In genomic region chr19:17332677-17333581, GRCh38 we compare ENCODE assay signal across 9 cellular contexts. TPM values are rescaled to one million over a fixed set of nuclear protein-coding genes. Genes with fewer than 3 reads are reported as not detected.
A peak's percentile ranks its signal among the peaks of the same experiment; 100 is the strongest.
DNase-seq lines count a peak whose midpoint lies in the region; TF ChIP-seq lines count a peak whose summit lies in the region.
"Had no signal": no experiment of that assay in that cellular context is flagged by ENCODE, and none has a peak within 500 bp of the region (broad histone marks: within the 10 kb centered on the region; RNA-seq: fewer than 3 reads in every experiment).

No MANE protein-coding gene starts in this region.

- H3K36me3 ChIP-seq in BLaER1 treated with 17β-estradiol and CSF1 and Interleukin-3, amounts not matched to agents 10 nM and 100 nM, result peaks cover 7 to 35% (median 12%) of the 10 kb centered on the region in 11 experiments; a peak in 18 of 22 replicates
- H3K36me3 ChIP-seq in mammary epithelial cell (ENCODE audit: insufficient read depth, low read length) (no peaks in the 10 kb centered on the region), trophoblast cell (ENCODE audit: control insufficient read depth in 1 of 2, insufficient read depth in 2 of 2, low read length in 2 of 2) (peaks cover 2 to 10% of the 10 kb centered on the region in 2 experiments), ascending aorta (no peaks in the 10 kb centered on the region)

- CTCF ChIA-PET in mammary epithelial cell (lab: Charles Lee; ENCODE audit: low non-redundant PET), result interaction anchor here (0.5 to 0.6 kb wide), 3 partner anchors 29 to 43 kb away, joined by 3 to 4 read pairs (median 3); partner anchors contain the start of gene ABHD8

- H3K4me3 ChIP-seq in BLaER1 treated with 17β-estradiol and CSF1 and Interleukin-3, amounts not matched to agents 10 nM and 100 nM, result no peak overlapping the region
- H3K4me3 ChIP-seq in GM12865 (ENCODE audit: low read depth, low read length) (no peak overlapping the region), mammary epithelial cell (replicated peaks in 1 of 3; ENCODE audit: insufficient read depth in 1 of 3, low read depth in 2 of 3, low read length in 3 of 3) (no peak overlapping the region), trophoblast cell (ENCODE audit: low read depth, low read length) (peak overlapping the region; percentile 7), ascending aorta (no peak overlapping the region)

- H3K9me3 ChIP-seq in BLaER1 treated with 17β-estradiol and CSF1 and Interleukin-3, amounts not matched to agents 10 nM and 100 nM (replicated peaks in 1 of 11), result peaks cover 0 to 9% (median 6%) of the 10 kb centered on the region in 11 experiments; a peak in 13 of 22 replicates
- H3K9me3 ChIP-seq in mammary epithelial cell (replicated peaks; ENCODE audit: insufficient read depth, low read length) (no peaks in the 10 kb centered on the region), trophoblast cell (ENCODE audit: insufficient read depth, low read depth, low read length) (peaks cover 4% of the 10 kb centered on the region), ascending aorta (no peaks in the 10 kb centered on the region)

- no peak overlapping the region for H4K8ac ChIP-seq in trophoblast cell (ENCODE audit: low read depth, low read length)

- no peak overlapping the region for H2BK5ac ChIP-seq in trophoblast cell (ENCODE audit: low read depth, low read length, poor library complexity)

- peaks cover 50 to 63% (median 61%) of the 10 kb centered on the region in 10 experiments for H3K4me1 ChIP-seq in BLaER1 treated with 17β-estradiol and CSF1 and Interleukin-3, amounts not matched to agents 10 nM and 100 nM
- H3K4me1 ChIP-seq in mammary epithelial cell (ENCODE audit: insufficient read depth, low read length), result peaks cover 28% of the 10 kb centered on the region
- H3K4me1 ChIP-seq in trophoblast cell (ENCODE audit: control insufficient read depth in 1 of 2, insufficient read depth in 2 of 2, low read length in 2 of 2), result peaks cover 20 to 22% of the 10 kb centered on the region in 2 experiments
- peaks cover 7 to 18% of the 10 kb centered on the region in 2 donors for H3K4me1 ChIP-seq in ascending aorta

- peaks cover 0 to 26% (median 12%) of the 10 kb centered on the region in 11 experiments; a peak in 14 of 22 replicates for H4K20me1 ChIP-seq in BLaER1 treated with 17β-estradiol and CSF1 and Interleukin-3, amounts not matched to agents 10 nM and 100 nM
- no peaks in the 10 kb centered on the region for H4K20me1 ChIP-seq in mammary epithelial cell (ENCODE audit: insufficient read depth, low read length)

- no peak overlapping the region for H3K23ac ChIP-seq in trophoblast cell (ENCODE audit: low read length)

- H3K27me3 ChIP-seq in BLaER1 treated with 17β-estradiol and CSF1 and Interleukin-3, amounts not matched to agents 10 nM and 100 nM, result peaks cover 15 to 29% (median 20%) of the 10 kb centered on the region in 11 experiments; a peak in 21 of 22 replicates
- H3K27me3 ChIP-seq in mammary epithelial cell (ENCODE audit: insufficient read depth, low read length) (no peaks in the 10 kb centered on the region), trophoblast cell (ENCODE audit: insufficient read depth, low read length) (no peaks in the 10 kb centered on the region), ascending aorta (no peaks in the 10 kb centered on the region)

- H4K91ac ChIP-seq in trophoblast cell (ENCODE audit: low read depth, low read length), result no peak overlapping the region

- intact Hi-C loops in mammary epithelial cell (cut with micrococcal nuclease) (no loop called here), ascending aorta (cut with DNase I) (no loop called here)

- peaks cover 30% of the 10 kb centered on the region for H3K79me1 ChIP-seq in trophoblast cell (ENCODE audit: low read length)

- DNase-seq in GM12865 (ENCODE audit: low read depth) (peak; percentile 71), OCI-M1 (lab: John Stamatoyannopoulos, UW) (peak; percentile 97), mammary epithelial cell (peak; percentile 29), trophoblast cell (peak in 1 of 2 donors; percentile 28), ascending aorta (ENCODE audit: low spot score in 2 of 2) (no peak), hepatic stellate cell (ENCODE audit: low spot score) (no peak), dedifferentiated amniotic fluid mesenchymal stem cell (ENCODE audit: extremely low spot score) (no peak)

- peaks cover 2% of the 10 kb centered on the region for H3K79me2 ChIP-seq in mammary epithelial cell (ENCODE audit: insufficient read depth, low read length)
- H3K79me2 ChIP-seq in trophoblast cell (ENCODE audit: control insufficient read depth, insufficient read depth, low read length, poor library complexity), result peaks cover 9% of the 10 kb centered on the region

- H3K14ac ChIP-seq in trophoblast cell (ENCODE audit: low read length), result no peak overlapping the region

- BruUV-seq in mammary epithelial cell (replicated peaks; lab: Mats Ljungman, UMichigan), result no TSS peak

- no peak overlapping the region for H3K4ac ChIP-seq in trophoblast cell (ENCODE audit: low read depth, low read length)

- peak overlapping the region; percentile 1 for H3K18ac ChIP-seq in trophoblast cell (ENCODE audit: low read length)

- no peak overlapping the region for H3K9ac ChIP-seq in BLaER1 treated with 17β-estradiol and CSF1 and Interleukin-3, amounts not matched to agents 10 nM and 100 nM
- H3K9ac ChIP-seq in mammary epithelial cell (ENCODE audit: insufficient read depth, low read length) (no peak overlapping the region), trophoblast cell (ENCODE audit: low read length) (no peak overlapping the region)

- H2AFZ ChIP-seq in mammary epithelial cell (ENCODE audit: low read depth, low read length) (no peak overlapping the region), trophoblast cell (ENCODE audit: insufficient read depth, low read length, poor library complexity) (no peak overlapping the region)

- no peak overlapping the region for H4K12ac ChIP-seq in trophoblast cell (ENCODE audit: low read depth, low read length)

- over 99% methylated on average over 24 of the region's 45 CpGs for WGBS in mammary epithelial cell (ENCODE audit: low coverage, missing lambda C conversion rate)
- WGBS in trophoblast cell (ENCODE audit: extremely low coverage, insufficient coverage, insufficient read length), result no CpG with 5 or more reads among the region's 45 CpGs

- no peak overlapping the region for H2BK12ac ChIP-seq in trophoblast cell (ENCODE audit: low read length)

- no peak overlapping the region for H2AK5ac ChIP-seq in trophoblast cell (ENCODE audit: low read length)

- no peak overlapping the region for H3K27ac ChIP-seq in BLaER1 treated with 17β-estradiol and CSF1 and Interleukin-3, amounts not matched to agents 10 nM and 100 nM
- H3K27ac ChIP-seq in mammary epithelial cell (ENCODE audit: insufficient read depth, low read depth, low read length) (no peak overlapping the region), trophoblast cell (ENCODE audit: low read depth, low read length) (no peak overlapping the region), ascending aorta (no peak overlapping the region)
- H3K27ac ChIP-seq: HL-60 had no signal

- no peak overlapping the region for H2BK120ac ChIP-seq in trophoblast cell (ENCODE audit: insufficient read depth, low read length, poor library complexity)

- TF ChIP-seq CTCF in GM12865 (IDR thresholded peaks at IDR 0.05; ENCODE audit: insufficient read depth, low read depth, low read length, missing control alignments) (no peak), mammary epithelial cell (conservative IDR thresholded peaks at IDR 0.05 in 1 of 2, IDR thresholded peaks at IDR 0.05 in 1 of 2; ENCODE audit: extremely low read depth in 1 of 2, insufficient read depth in 1 of 2, low read depth in 1 of 2, low read length in 2 of 2) (no peak), ascending aorta (IDR thresholded peaks at IDR 0.05) (no peak)

- peak overlapping the region in 10 of 11 experiments; percentile 10 to 100 (median 34); a peak in 14 of 22 replicates for H3K4me2 ChIP-seq in BLaER1 treated with 17β-estradiol and CSF1 and Interleukin-3, amounts not matched to agents 10 nM and 100 nM
- H3K4me2 ChIP-seq in mammary epithelial cell (ENCODE audit: insufficient read depth, low read depth, low read length) (no peak overlapping the region), trophoblast cell (ENCODE audit: low read length) (no peak overlapping the region)

- in situ Hi-C loops in mammary epithelial cell (cut with MboI; ENCODE audit: low sequenced_read_pairs in 2 of 2), result no loop called here

- dilution Hi-C loops in mammary epithelial cell (cut with HindIII; ENCODE audit: low sequenced_read_pairs), result loop anchor here (25.0 kb wide), 1 partner anchor 104 kb away; the partner anchor contains the start of gene TMEM221

RNA-seq across cellular contexts. Expression of gene ANO8, which starts 1.7 kb away (rescaled TPM):
- total RNA-seq in mammary epithelial cell (10 to 100 TPM in 1 of 2 donors, 1 to 10 TPM in 1; 3.5 to 10.8 TPM), ascending aorta (34.8 TPM)
- 1.3 TPM for polyA plus RNA-seq in mammary epithelial cell
- 5.0 TPM for polyA minus RNA-seq in mammary epithelial cell
- polyA plus RNA-seq in trophoblast cell (2013), result 7.8 TPM in 2 replicates

RNA-seq across cellular contexts. Expression of gene GTPBP3, which starts 4.4 kb away (rescaled TPM):
- total RNA-seq in mammary epithelial cell, result 10 to 100 TPM; 17.5 to 35.3 TPM
- polyA plus RNA-seq in mammary epithelial cell, result 12.5 TPM
- polyA minus RNA-seq in mammary epithelial cell, result 12.3 TPM
- 14.4 and 15.4 TPM in 2 replicates for polyA plus RNA-seq in trophoblast cell (2013)
- 256 TPM for total RNA-seq in ascending aorta

RNA-seq across cellular contexts. Expression of gene DDA1, which starts 23.6 kb away (rescaled TPM):
- total RNA-seq in mammary epithelial cell (10 to 100 TPM; 35.8 to 83.1 TPM), ascending aorta (15.8 TPM)
- 72.6 TPM for polyA plus RNA-seq in mammary epithelial cell
- 26.9 TPM for polyA minus RNA-seq in mammary epithelial cell
- 196 and 214 TPM in 2 replicates for polyA plus RNA-seq in trophoblast cell (2013)

RNA-seq across cellular contexts. Expression of gene MRPL34, which starts 27.3 kb away (rescaled TPM):
- 10 to 100 TPM; 36.7 to 76.3 TPM for total RNA-seq in mammary epithelial cell
- polyA plus RNA-seq in mammary epithelial cell, result 43.1 TPM
- polyA minus RNA-seq in mammary epithelial cell, result 7.2 TPM
- 62.8 and 66.5 TPM in 2 replicates for polyA plus RNA-seq in trophoblast cell (2013)
- total RNA-seq in ascending aorta, result 98.9 TPM

RNA-seq across cellular contexts. Expression of gene ABHD8, which starts 29.7 kb away (rescaled TPM):
- total RNA-seq in mammary epithelial cell (10 to 100 TPM in 1 of 2 donors, 1 to 10 TPM in 1; 8.5 to 29.3 TPM), ascending aorta (32.2 TPM)
- polyA plus RNA-seq in mammary epithelial cell, result 3.6 TPM
- 1.1 TPM for polyA minus RNA-seq in mammary epithelial cell
- 16.0 and 16.6 TPM in 2 replicates for polyA plus RNA-seq in trophoblast cell (2013)

Comparison
In these comparisons a context has a peak if more than half of its experiments do, and no peak if none do; other contexts are left out.
1. H3K4me2 ChIP-seq: peak in BLaER1 treated with 17β-estradiol and CSF1 and Interleukin-3, amounts not matched to agents 10 nM and 100 nM (10 of 11); none in mammary epithelial cell (single experiment) and trophoblast cell (single experiment).
2. DNase-seq: peak in GM12865 (single experiment), OCI-M1 (single experiment) and mammary epithelial cell (single experiment); none in ascending aorta (0 of 2), hepatic stellate cell (single experiment) and dedifferentiated amniotic fluid mesenchymal stem cell (single experiment).